28 cellular contexts compared by ENCODE assay signal in the genomic region with DNA sequence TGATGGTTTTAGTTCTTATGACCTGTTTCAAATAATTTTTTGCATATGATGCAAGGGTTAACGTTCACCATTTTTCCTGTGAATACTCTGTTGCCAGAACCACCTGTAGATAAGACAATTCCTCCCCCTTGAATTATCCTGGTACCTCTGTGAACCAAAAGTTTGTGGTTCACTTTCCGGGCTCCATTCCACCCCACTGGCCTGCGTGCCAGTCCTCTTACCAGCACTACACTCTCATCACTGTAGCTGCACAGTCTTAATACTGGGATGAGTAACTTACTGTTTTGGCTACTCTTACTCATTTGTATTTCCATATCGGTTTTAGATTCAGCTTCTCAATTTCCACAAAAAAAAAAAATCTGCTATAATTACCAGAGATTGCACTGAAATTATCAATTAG.
"Had no signal": no experiment of that assay in that cellular context is flagged by ENCODE, and none has a peak within 500 bp of the region (broad histone marks: within the 10 kb centered on the region; RNA-seq: fewer than 3 reads in every experiment).

No MANE protein-coding gene starts in this region.

- H3K9me3 Mint-ChIP-seq: activated CD4-positive, alpha-beta memory T cell treated with anti-CD3 and anti-CD28 coated beads for 36 hours; activated naive CD4-positive, alpha-beta T cell treated with anti-CD3 and anti-CD28 coated beads, Interleukin-2, amount 10 ng/mL, durations not matched to agents 7 days and 5 days; activated naive CD4-positive, alpha-beta T cell treated with anti-CD3 and anti-CD28 coated beads, Interleukin-2, amount 50 U/mL, for 72 hours; activated naive CD8-positive, alpha-beta T cell treated with anti-CD3 and anti-CD28 coated beads, Interleukin-2, amount 10 ng/mL, durations not matched to agents 7 days and 5 days; activated T-cell treated with anti-CD3 and anti-CD28 coated beads, Interleukin-2, amount 50 U/mL, for 24 hours; activated T-helper 1 cell treated with anti-CD3 and anti-CD28 coated beads, Interleukin-12 subunit alpha, Interleukin-12 subunit beta, Interleukin-2, Interleukin-4 antibody, amounts not matched to agents 30 ng/mL and 10 ng/mL and 1 ng/mL, durations not matched to agents 14 hours and 24 hours and 36 hours; activated T-helper 2 cell treated with anti-CD3 and anti-CD28 coated beads, Interferon-gamma antibody, Interleukin-2, Interleukin-4, amounts not matched to agents 10 μg/mL and 5 μg/mL and 100 μg/mL, durations not matched to agents 14 hours and 24 hours and 36 hours; brain; T-helper 1 cell treated with Interleukin-12 subunit alpha and Interleukin-12 subunit beta and Interleukin-4 antibody, amounts not matched to agents 30 μg/mL and 1 μg/mL, for 36 hours; WTC11 had no signal

- DNase-seq: activated CD4-positive, alpha-beta memory T cell treated with anti-CD3 and anti-CD28 coated beads for 36 hours; activated CD4-positive, alpha-beta T cell treated with anti-CD3 and anti-CD28 coated beads for 1 hour; activated CD4-positive, alpha-beta T cell treated with anti-CD3 and anti-CD28 coated beads for 48 hours; activated CD8-positive, alpha-beta T cell treated with anti-CD3 and anti-CD28 coated beads, Interleukin-2, amount 10 ng/mL, durations not matched to agents 7 days and 5 days; activated gamma-delta T cell; activated naive CD4-positive, alpha-beta T cell; activated naive CD4-positive, alpha-beta T cell treated with anti-CD3 and anti-CD28 coated beads, Interleukin-2, amount 10 ng/mL, durations not matched to agents 7 days and 5 days; activated naive CD8-positive, alpha-beta T cell treated with anti-CD3 and anti-CD28 coated beads, Interleukin-2, amount 10 ng/mL, durations not matched to agents 7 days and 5 days; activated T-cell treated with anti-CD3 and anti-CD28 coated beads for 4 hours; activated T-cell treated with anti-CD3 and anti-CD28 coated beads, Interleukin-2, amount 50 U/mL, for 24 hours; central memory CD4-positive, alpha-beta T cell; cerebellar nuclear complex; colonic mucosa; effector CD8-positive, alpha-beta T cell; foreskin fibroblast; heart left ventricle had no signal

- H3K4me3 Mint-ChIP-seq: activated CD4-positive, alpha-beta memory T cell treated with anti-CD3 and anti-CD28 coated beads for 36 hours; activated CD8-positive, alpha-beta T cell treated with anti-CD3 and anti-CD28 coated beads, Interleukin-2, amount 10 ng/mL, durations not matched to agents 7 days and 5 days; activated naive CD4-positive, alpha-beta T cell treated with anti-CD3 and anti-CD28 coated beads, Interleukin-2, amount 10 ng/mL, durations not matched to agents 7 days and 5 days; activated naive CD8-positive, alpha-beta T cell treated with anti-CD3 and anti-CD28 coated beads, Interleukin-2, amount 10 ng/mL, durations not matched to agents 7 days and 5 days; activated T-cell treated with anti-CD3 and anti-CD28 coated beads, Interleukin-2, amount 50 U/mL, for 24 hours; activated T-helper 1 cell treated with anti-CD3 and anti-CD28 coated beads, Interleukin-12 subunit alpha, Interleukin-12 subunit beta, Interleukin-2, Interleukin-4 antibody, amounts not matched to agents 30 ng/mL and 10 ng/mL and 1 ng/mL, durations not matched to agents 14 hours and 24 hours and 36 hours; brain; T-helper 1 cell treated with Interleukin-12 subunit alpha and Interleukin-12 subunit beta and Interleukin-4 antibody, amounts not matched to agents 30 μg/mL and 1 μg/mL, for 36 hours; WTC11 had no signal

- H3K4me1 Mint-ChIP-seq: activated naive CD4-positive, alpha-beta T cell treated with anti-CD3 and anti-CD28 coated beads, Interleukin-2, amount 10 ng/mL, durations not matched to agents 7 days and 5 days; brain had no signal

- H3K36me3 ChIP-seq: breast epithelium had no signal

- H3K4me2 ChIP-seq: hepatocyte had no signal

- H3K4me1 ChIP-seq: ascending aorta, breast epithelium, colonic mucosa had no signal

- ATAC-seq: activated CD8-positive, alpha-beta T cell treated with anti-CD3 and anti-CD28 coated beads, Interleukin-2, amount 10 ng/mL, durations not matched to agents 7 days and 5 days; activated naive CD4-positive, alpha-beta T cell treated with anti-CD3 and anti-CD28 coated beads, Interleukin-2, amount 50 U/mL, for 72 hours; esophagus mucosa; heart left ventricle; WTC11 had no signal

- H3K27me3 Mint-ChIP-seq: activated CD4-positive, alpha-beta memory T cell treated with anti-CD3 and anti-CD28 coated beads for 36 hours; activated naive CD4-positive, alpha-beta T cell treated with anti-CD3 and anti-CD28 coated beads, Interleukin-2, amount 10 ng/mL, durations not matched to agents 7 days and 5 days; activated naive CD8-positive, alpha-beta T cell treated with anti-CD3 and anti-CD28 coated beads, Interleukin-2, amount 10 ng/mL, durations not matched to agents 7 days and 5 days; activated T-cell treated with anti-CD3 and anti-CD28 coated beads, Interleukin-2, amount 50 U/mL, for 24 hours; brain had no signal

- H3K79me2 ChIP-seq: hepatocyte had no signal

- H2AFZ ChIP-seq: hepatocyte had no signal

- H3K27ac ChIP-seq: ascending aorta, breast epithelium, cardiac muscle cell, colonic mucosa, hepatocyte, VCaP had no signal

- H3K27me3 ChIP-seq: ascending aorta, breast epithelium, cardiac muscle cell, colonic mucosa, heart left ventricle, hepatocyte had no signal

- H3K4me3 ChIP-seq: ascending aorta, breast epithelium, cardiac muscle cell, colonic mucosa, heart left ventricle, hepatocyte had no signal

- H3K27ac Mint-ChIP-seq: activated CD4-positive, alpha-beta memory T cell treated with anti-CD3 and anti-CD28 coated beads for 36 hours; activated CD8-positive, alpha-beta T cell treated with anti-CD3 and anti-CD28 coated beads, Interleukin-2, amount 10 ng/mL, durations not matched to agents 7 days and 5 days; activated naive CD4-positive, alpha-beta T cell treated with anti-CD3 and anti-CD28 coated beads, Interleukin-2, amount 10 ng/mL, durations not matched to agents 7 days and 5 days; activated naive CD8-positive, alpha-beta T cell treated with anti-CD3 and anti-CD28 coated beads, Interleukin-2, amount 10 ng/mL, durations not matched to agents 7 days and 5 days; activated T-helper 1 cell treated with anti-CD3 and anti-CD28 coated beads, Interleukin-12 subunit alpha, Interleukin-12 subunit beta, Interleukin-2, Interleukin-4 antibody, amounts not matched to agents 30 ng/mL and 10 ng/mL and 1 ng/mL, durations not matched to agents 14 hours and 24 hours and 36 hours; activated T-helper 2 cell treated with anti-CD3 and anti-CD28 coated beads, Interferon-gamma antibody, Interleukin-2, Interleukin-4, amounts not matched to agents 10 μg/mL and 5 μg/mL and 100 μg/mL, durations not matched to agents 14 hours and 24 hours and 36 hours; T-helper 1 cell treated with Interleukin-12 subunit alpha and Interleukin-12 subunit beta and Interleukin-4 antibody, amounts not matched to agents 30 μg/mL and 1 μg/mL, for 36 hours had no signal
